ENCODE assay signal across 16 cellular contexts in genomic region chr6:31762878-31763616, GRCh38. TPM values are rescaled to one million over a fixed set of nuclear protein-coding genes. Genes with fewer than 3 reads are reported as not detected.
DNase-seq lines count a peak whose midpoint lies in the region; ATAC-seq and TF ChIP-seq lines count a peak whose summit lies in the region.
"Had no signal": no experiment of that assay in that cellular context is flagged by ENCODE, and none has a peak within 500 bp of the region (broad histone marks: within the 10 kb centered on the region; RNA-seq: fewer than 3 reads in every experiment).

No MANE protein-coding gene starts in this region.

- H3K4me3 Mint-ChIP-seq in CD4-positive, CD25-positive, alpha-beta regulatory T cell, result no peak overlapping the region
- no peak overlapping the region for H3K4me3 Mint-ChIP-seq in effector memory CD8-positive, alpha-beta T cell
- peak overlapping the region; percentile 47 for H3K4me3 Mint-ChIP-seq in neural crest cell
- no peak overlapping the region for H3K4me3 Mint-ChIP-seq in activated CD8-positive, alpha-beta memory T cell treated with anti-CD3 and anti-CD28 coated beads, Interleukin-2, amount 10 ng/mL, durations not matched to agents 7 days and 5 days
- H3K4me3 Mint-ChIP-seq: activated naive CD4-positive, alpha-beta T cell treated with anti-CD3 and anti-CD28 coated beads, Interleukin-2, amount 10 ng/mL, durations not matched to agents 7 days and 5 days had no signal

- CTCF ChIA-PET in HCT116 (lab: Charles Lee), result no interaction called here
- CTCF ChIA-PET in activated CD8-positive, alpha-beta memory T cell treated with anti-CD3 and anti-CD28 coated beads, Interleukin-2, amount 10 ng/mL, durations not matched to agents 7 days and 5 days (lab: Charles Lee), result no interaction called here

- WGBS in aorta, 2 donors, result 85 to 86% methylated on average over 8 of the region's 8 CpGs

- no peaks in the 10 kb centered on the region for H3K36me3 ChIP-seq in CD4-positive, CD25-positive, alpha-beta regulatory T cell (ENCODE audit: control insufficient read depth, insufficient read depth, low read length)
- peaks cover 3 to 31% of the 10 kb centered on the region in 2 experiments; a peak in 2 of 4 replicates for H3K36me3 ChIP-seq in HCT116 (ENCODE audit: control insufficient read depth in 1 of 2, insufficient read depth in 2 of 2, low read length in 2 of 2)
- H3K36me3 ChIP-seq in aorta (ENCODE audit: control insufficient read depth in 1 of 2, insufficient read depth in 2 of 2, low read length in 1 of 2), result no peaks in the 10 kb centered on the region
- H3K36me3 ChIP-seq: brain microvascular endothelial cell had no signal

- no peak overlapping the region for H3K27ac ChIP-seq in CD4-positive, CD25-positive, alpha-beta regulatory T cell (ENCODE audit: insufficient read depth, low read length, poor library complexity, severe bottlenecking)
- H3K27ac ChIP-seq in HCT116 (ENCODE audit: low read depth, low read length) (peak overlapping the region; percentile 1; the same call in 1 of the 2 replicates), aorta (ENCODE audit: low read depth in 1 of 2, low read length in 2 of 2) (no peak overlapping the region)
- H3K27ac ChIP-seq: brain microvascular endothelial cell had no signal

- peak overlapping the region in 2 of 3 donors; percentile 70 to 81 for H3K27ac Mint-ChIP-seq in CD4-positive, CD25-positive, alpha-beta regulatory T cell
- H3K27ac Mint-ChIP-seq in effector memory CD8-positive, alpha-beta T cell, result peak overlapping the region; percentile 31 to 83
- peak overlapping the region; percentile 89 for H3K27ac Mint-ChIP-seq in neural crest cell (ENCODE audit: unreplicated experiment)
- no peak overlapping the region for H3K27ac Mint-ChIP-seq in activated CD8-positive, alpha-beta memory T cell treated with anti-CD3 and anti-CD28 coated beads, Interleukin-2, amount 10 ng/mL, durations not matched to agents 7 days and 5 days
- H3K27ac Mint-ChIP-seq: activated naive CD4-positive, alpha-beta T cell treated with anti-CD3 and anti-CD28 coated beads, Interleukin-2, amount 10 ng/mL, durations not matched to agents 7 days and 5 days had no signal

- H3K4me1 Mint-ChIP-seq in CD4-positive, CD25-positive, alpha-beta regulatory T cell, result peaks cover 0 to 5% (median 4%) of the 10 kb centered on the region in 4 donors
- peaks cover 0 to 7% of the 10 kb centered on the region in 2 donors for H3K4me1 Mint-ChIP-seq in effector memory CD8-positive, alpha-beta T cell (ENCODE audit: low read depth in 2 of 2)
- peaks cover 35% of the 10 kb centered on the region for H3K4me1 Mint-ChIP-seq in neural crest cell
- peaks cover under 1% of the 10 kb centered on the region for H3K4me1 Mint-ChIP-seq in activated CD8-positive, alpha-beta memory T cell treated with anti-CD3 and anti-CD28 coated beads, Interleukin-2, amount 10 ng/mL, durations not matched to agents 7 days and 5 days

- no peak for DNase-seq in CD4-positive, CD25-positive, alpha-beta regulatory T cell
- DNase-seq in HCT116 (ENCODE audit: low read depth, low spot score) (no peak), neural crest cell (ENCODE audit: low read depth, low spot score) (no peak), aorta (no peak)
- no peak for DNase-seq in effector memory CD8-positive, alpha-beta T cell
- no peak for DNase-seq in stimulated activated CD4-positive, alpha-beta T cell treated with anti-CD3 and anti-CD28 coated beads, Interleukin-4, amount 100 ng/mL, for 24 hours
- no peak for DNase-seq in activated CD8-positive, alpha-beta memory T cell treated with anti-CD3 and anti-CD28 coated beads, Interleukin-2, amount 10 ng/mL, durations not matched to agents 7 days and 5 days
- DNase-seq: activated naive CD4-positive, alpha-beta T cell treated with anti-CD3 and anti-CD28 coated beads, Interleukin-2, amount 10 ng/mL, durations not matched to agents 7 days and 5 days; brain microvascular endothelial cell; effector CD4-positive, alpha-beta T cell; left colon; MM.1S; NCI-H187 treated with DMSO at 0.1 percent for 48 hours; NCI-H524; stimulated activated CD4-positive, alpha-beta T cell treated with anti-CD3 and anti-CD28 coated beads, Interleukin-15, amount 100 ng/mL, for 24 hours had no signal

- TF ChIP-seq POLR2A in HCT116 (IDR thresholded peaks at IDR 0.05; ENCODE audit: borderline replicate concordance, extremely low read depth, insufficient read depth, insufficient read length), result no peak

- no peaks in the 10 kb centered on the region for H3K27me3 ChIP-seq in CD4-positive, CD25-positive, alpha-beta regulatory T cell (ENCODE audit: control insufficient read depth, insufficient read depth, low read length)
- no peaks in the 10 kb centered on the region for H3K27me3 ChIP-seq in HCT116 (ENCODE audit: insufficient read depth, low read length)
- no peaks in the 10 kb centered on the region for H3K27me3 ChIP-seq in aorta (ENCODE audit: control insufficient read depth in 1 of 2, insufficient read depth in 2 of 2, low read length in 1 of 2)
- H3K27me3 ChIP-seq: brain microvascular endothelial cell had no signal

- H3K9me3 ChIP-seq in CD4-positive, CD25-positive, alpha-beta regulatory T cell (ENCODE audit: control insufficient read depth in 2 of 2, low read length in 2 of 2), result no peaks in the 10 kb centered on the region
- H3K9me3 ChIP-seq in HCT116 (ENCODE audit: control insufficient read depth in 1 of 2, insufficient read depth in 1 of 2, low read depth in 1 of 2, low read length in 2 of 2), result no peaks in the 10 kb centered on the region
- H3K9me3 ChIP-seq in aorta (ENCODE audit: control insufficient read depth, low read length), result no peaks in the 10 kb centered on the region

- POLR2A ChIA-PET in HCT116 (lab: Charles Lee), result no interaction called here

- H3K27me3 Mint-ChIP-seq in CD4-positive, CD25-positive, alpha-beta regulatory T cell, result no peaks in the 10 kb centered on the region
- no peaks in the 10 kb centered on the region for H3K27me3 Mint-ChIP-seq in effector memory CD8-positive, alpha-beta T cell
- no peaks in the 10 kb centered on the region for H3K27me3 Mint-ChIP-seq in neural crest cell (ENCODE audit: low read depth)
- H3K27me3 Mint-ChIP-seq in activated CD8-positive, alpha-beta memory T cell treated with anti-CD3 and anti-CD28 coated beads, Interleukin-2, amount 10 ng/mL, durations not matched to agents 7 days and 5 days, result no peaks in the 10 kb centered on the region
- H3K27me3 Mint-ChIP-seq: activated naive CD4-positive, alpha-beta T cell treated with anti-CD3 and anti-CD28 coated beads, Interleukin-2, amount 10 ng/mL, durations not matched to agents 7 days and 5 days had no signal

- H3K79me2 ChIP-seq in HCT116 (ENCODE audit: insufficient read depth, low read length), result no peaks in the 10 kb centered on the region

- peaks cover 19% of the 10 kb centered on the region for H3K36me3 Mint-ChIP-seq in CD4-positive, CD25-positive, alpha-beta regulatory T cell
- peaks cover 4% of the 10 kb centered on the region for H3K36me3 Mint-ChIP-seq in effector memory CD8-positive, alpha-beta T cell (ENCODE audit: insufficient read depth)
- H3K36me3 Mint-ChIP-seq in neural crest cell (ENCODE audit: low read depth), result peaks cover 29% of the 10 kb centered on the region
- H3K36me3 Mint-ChIP-seq in activated CD8-positive, alpha-beta memory T cell treated with anti-CD3 and anti-CD28 coated beads, Interleukin-2, amount 10 ng/mL, durations not matched to agents 7 days and 5 days, result peaks cover 28% of the 10 kb centered on the region

- intact Hi-C loops in HCT116 (cut with micrococcal nuclease) (no loop called here), aorta (cut with DNase I) (no loop called here)

- no peak for ATAC-seq in CD4-positive, CD25-positive, alpha-beta regulatory T cell (ENCODE audit: low read depth in 2 of 2)
- ATAC-seq in HCT116 (peak; percentile 24), aorta (ENCODE audit: low FRiP score) (no peak)
- ATAC-seq in effector memory CD8-positive, alpha-beta T cell (replicated peaks), result no peak
- no peak for ATAC-seq in activated CD8-positive, alpha-beta memory T cell treated with anti-CD3 and anti-CD28 coated beads, Interleukin-2, amount 10 ng/mL, durations not matched to agents 7 days and 5 days

- no peak overlapping the region for H3K9ac ChIP-seq in HCT116 (ENCODE audit: low read length)

- no peaks in the 10 kb centered on the region for H4K20me1 ChIP-seq in HCT116 (ENCODE audit: insufficient read depth)

- RAD21 ChIA-PET in HCT116 (lab: Charles Lee; ENCODE audit: low non-redundant PET in 1 of 2, low total read pairs in 2 of 2, uncharacterized antibody in 2 of 2, unreplicated experiment in 2 of 2), result no interaction called here

- H3K9me2 ChIP-seq in HCT116 (ENCODE audit: insufficient read depth), result no peaks in the 10 kb centered on the region

- TF ChIP-seq RAD21 in HCT116 (IDR thresholded peaks at IDR 0.05; ENCODE audit: low read depth), result no peak

- H3K4me1 ChIP-seq in CD4-positive, CD25-positive, alpha-beta regulatory T cell (ENCODE audit: control insufficient read depth, insufficient read depth, low read length, poor library complexity, severe bottlenecking), result no peaks in the 10 kb centered on the region
- peaks cover 7 to 18% of the 10 kb centered on the region in 2 experiments; a peak in 3 of 4 replicates for H3K4me1 ChIP-seq in HCT116 (ENCODE audit: control insufficient read depth in 1 of 2, insufficient read depth in 2 of 2, low read length in 2 of 2)
- no peaks in the 10 kb centered on the region for H3K4me1 ChIP-seq in aorta (ENCODE audit: control insufficient read depth in 1 of 2, insufficient read depth in 2 of 2, low read length in 2 of 2)

- BruUV-seq in HCT116 (replicated peaks; lab: Mats Ljungman, UMichigan), result no TSS peak

- no peak overlapping the region for H3K4me3 ChIP-seq in CD4-positive, CD25-positive, alpha-beta regulatory T cell (ENCODE audit: low read depth, low read length)
- H3K4me3 ChIP-seq in HCT116 (replicated peaks in 1 of 2; ENCODE audit: low read depth in 1 of 2, low read length in 2 of 2) (no peak overlapping the region), aorta (ENCODE audit: low read length in 2 of 2) (no peak overlapping the region)
- H3K4me3 ChIP-seq: SK-N-MC had no signal

- TF ChIP-seq CTCF in HCT116 (IDR thresholded peaks at IDR 0.05 in 2 of 3, conservative IDR thresholded peaks at IDR 0.05 in 1 of 3; ENCODE audit: borderline replicate concordance in 1 of 3, insufficient read depth in 1 of 3, low read depth in 2 of 3, low read length in 2 of 3), result no peak
- no peak for TF ChIP-seq CTCF in neural crest cell (conservative IDR thresholded peaks at IDR 0.05)

- no peaks in the 10 kb centered on the region for H3K9me3 Mint-ChIP-seq in CD4-positive, CD25-positive, alpha-beta regulatory T cell
- H3K9me3 Mint-ChIP-seq in effector memory CD8-positive, alpha-beta T cell, result no peaks in the 10 kb centered on the region
- no peaks in the 10 kb centered on the region for H3K9me3 Mint-ChIP-seq in neural crest cell
- no peaks in the 10 kb centered on the region for H3K9me3 Mint-ChIP-seq in activated CD8-positive, alpha-beta memory T cell treated with anti-CD3 and anti-CD28 coated beads, Interleukin-2, amount 10 ng/mL, durations not matched to agents 7 days and 5 days (ENCODE audit: low read depth)
- H3K9me3 Mint-ChIP-seq: activated naive CD4-positive, alpha-beta T cell treated with anti-CD3 and anti-CD28 coated beads, Interleukin-2, amount 10 ng/mL, durations not matched to agents 7 days and 5 days had no signal

- peak overlapping the region; percentile 39 for H3K4me2 ChIP-seq in HCT116 (ENCODE audit: low read length)

- no peak overlapping the region for H2AFZ ChIP-seq in HCT116 (ENCODE audit: low read depth, low read length, poor library complexity, severe bottlenecking)

RNA-seq across cellular contexts. Expression of gene SAPCD1, which starts 0.6 kb away (rescaled TPM):
- total RNA-seq in CD4-positive, CD25-positive, alpha-beta regulatory T cell, result 2.3 TPM
- polyA plus RNA-seq in CD4-positive, CD25-positive, alpha-beta regulatory T cell, result not detected
- total RNA-seq in HCT116 (2021; ENCODE audit: unreplicated experiment), result 18.2 TPM
- 7.2 and 11.4 TPM in 2 replicates for polyA plus RNA-seq in HCT116 (2012)
- 21.3 and 25.1 TPM in 2 replicates for total RNA-seq in neural crest cell
- 1 to 10 TPM in 1 of 2 donors, under 1 TPM in 1; 0.68 to 2.9 TPM for total RNA-seq in aorta
- 1 to 10 TPM in 1 of 2 donors, not detected in 1; 3.2 TPM for polyA plus RNA-seq in aorta
- total RNA-seq in activated CD8-positive, alpha-beta memory T cell treated with anti-CD3 and anti-CD28 coated beads, Interleukin-2, amount 10 ng/mL, durations not matched to agents 7 days and 5 days, result 10 to 100 TPM; 12.8 to 19.2 TPM

RNA-seq across cellular contexts. Expression of gene VWA7, which starts 14.1 kb away (rescaled TPM):
- total RNA-seq in CD4-positive, CD25-positive, alpha-beta regulatory T cell, result 6.8 TPM
- 1 to 10 TPM in 3 of 4 donors, under 1 TPM in 1; 0.91 to 1.2 (median 1.2) TPM for polyA plus RNA-seq in CD4-positive, CD25-positive, alpha-beta regulatory T cell
- total RNA-seq in HCT116 (2021; ENCODE audit: unreplicated experiment), result 14.6 TPM
- polyA plus RNA-seq in HCT116 (2012), result 11.7 and 13.0 TPM in 2 replicates
- 2.0 and 2.7 TPM in 2 replicates for total RNA-seq in neural crest cell
- total RNA-seq in aorta, result 1 to 10 TPM in 1 of 2 donors, under 1 TPM in 1; 0.58 to 1.3 TPM
- under 1 TPM in 1 of 2 donors, not detected in 1; 0.23 TPM for polyA plus RNA-seq in aorta
- 1 to 10 TPM; 5.7 to 6.4 TPM for total RNA-seq in activated CD8-positive, alpha-beta memory T cell treated with anti-CD3 and anti-CD28 coated beads, Interleukin-2, amount 10 ng/mL, durations not matched to agents 7 days and 5 days

RNA-seq across cellular contexts. Expression of gene MSH5, which starts 23.2 kb away (rescaled TPM):
- total RNA-seq in CD4-positive, CD25-positive, alpha-beta regulatory T cell, result 17.4 TPM
- 1 to 10 TPM; 1.2 to 3.3 (median 1.3) TPM for polyA plus RNA-seq in CD4-positive, CD25-positive, alpha-beta regulatory T cell
- total RNA-seq in HCT116 (2021; ENCODE audit: unreplicated experiment) (90.4 TPM), neural crest cell (79.5 and 86.2 TPM in 2 replicates), aorta (10 to 100 TPM in 1 of 2 donors, 1 to 10 TPM in 1; 5.9 to 15.1 TPM)
- polyA plus RNA-seq in HCT116 (2012), result 49.3 and 53.4 TPM in 2 replicates
- polyA plus RNA-seq in aorta, result 1 to 10 TPM in 1 of 2 donors, not detected in 1; 7.0 TPM
- 100 to 1,000 TPM in 1 of 2 experiments, 10 to 100 TPM in 1; 75.6 to 109 TPM for total RNA-seq in activated CD8-positive, alpha-beta memory T cell treated with anti-CD3 and anti-CD28 coated beads, Interleukin-2, amount 10 ng/mL, durations not matched to agents 7 days and 5 days

RNA-seq across cellular contexts. Expression of gene CLIC1, which starts 26.7 kb away (rescaled TPM):
- 192 TPM for total RNA-seq in CD4-positive, CD25-positive, alpha-beta regulatory T cell
- 100 to 1,000 TPM; 481 to 771 (median 621) TPM for polyA plus RNA-seq in CD4-positive, CD25-positive, alpha-beta regulatory T cell
- total RNA-seq in HCT116 (2021; ENCODE audit: unreplicated experiment) (432 TPM), neural crest cell (305 and 313 TPM in 2 replicates), aorta (100 to 1,000 TPM; 303 to 322 TPM)
- polyA plus RNA-seq in HCT116 (2012), result 496 and 580 TPM in 2 replicates
- 100 to 1,000 TPM; 331 to 368 TPM for polyA plus RNA-seq in aorta
- 100 to 1,000 TPM; 544 to 561 TPM for total RNA-seq in activated CD8-positive, alpha-beta memory T cell treated with anti-CD3 and anti-CD28 coated beads, Interleukin-2, amount 10 ng/mL, durations not matched to agents 7 days and 5 days

RNA-seq across cellular contexts. Expression of gene VARS1, which starts 32.5 kb away (rescaled TPM):
- total RNA-seq in CD4-positive, CD25-positive, alpha-beta regulatory T cell, result 63.4 TPM
- 10 to 100 TPM; 27.1 to 45.1 (median 29.9) TPM for polyA plus RNA-seq in CD4-positive, CD25-positive, alpha-beta regulatory T cell
- total RNA-seq in HCT116 (2021; ENCODE audit: unreplicated experiment) (254 TPM), neural crest cell (162 and 163 TPM in 2 replicates), aorta (10 to 100 TPM; 44.4 to 49.6 TPM)
- 165 and 178 TPM in 2 replicates for polyA plus RNA-seq in HCT116 (2012)
- 10 to 100 TPM in 1 of 2 donors, 1 to 10 TPM in 1; 9.8 to 26.4 TPM for polyA plus RNA-seq in aorta
- total RNA-seq in activated CD8-positive, alpha-beta memory T cell treated with anti-CD3 and anti-CD28 coated beads, Interleukin-2, amount 10 ng/mL, durations not matched to agents 7 days and 5 days, result 100 to 1,000 TPM; 107 to 140 TPM
